In the genomic region with DNA sequence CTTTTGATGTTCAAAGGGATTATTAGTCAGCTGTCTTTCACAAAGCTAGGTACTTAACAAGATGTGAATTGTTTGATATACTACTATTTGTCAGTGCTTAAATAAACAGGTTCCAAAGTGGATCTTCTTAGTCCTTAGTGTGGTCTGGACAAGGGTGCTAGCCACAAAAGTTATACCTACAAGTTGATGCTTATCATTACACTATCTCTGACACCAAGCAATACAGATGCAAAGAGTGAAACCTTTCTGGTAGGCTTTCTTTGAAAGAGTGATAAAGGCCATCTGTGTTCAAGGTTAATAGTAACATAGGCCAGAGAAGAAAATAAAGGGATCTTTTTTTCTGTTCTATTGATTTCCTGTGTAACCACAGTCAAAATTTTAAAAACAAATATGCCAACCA, we compare ENCODE assay signal across 34 cellular contexts. TPM values are rescaled to one million over a fixed set of nuclear protein-coding genes. Genes with fewer than 3 reads are reported as not detected.
A peak's percentile ranks its signal among the peaks of the same experiment; 100 is the strongest.
DNase-seq lines count a peak whose midpoint lies in the region; ATAC-seq, FAIRE-seq and TF ChIP-seq lines count a peak whose summit lies in the region.
"Had no signal": no experiment of that assay in that cellular context is flagged by ENCODE, and none has a peak within 500 bp of the region (broad histone marks: within the 10 kb centered on the region; RNA-seq: fewer than 3 reads in every experiment).

No MANE protein-coding gene starts in this region.

- TF ChIP-seq RAD21 in HepG2 (CRISPR knock-in tag; IDR thresholded peaks at IDR 0.05) = no peak

- DNase-seq in NCI-H510A treated with DMSO at 0.1 percent for 48 hours (lab: John Stamatoyannopoulos, UW) (peak; percentile 57), NCI-H510A (lab: John Stamatoyannopoulos, UW) (no peak), HepG2 (ENCODE audit: low spot score) (no peak), right lobe of liver (no peak), spleen (no peak), breast epithelium (ENCODE audit: low spot score in 2 of 2) (no peak)
- DNase-seq in effector memory CD8-positive, alpha-beta T cell = no peak
- DNase-seq: 8988T; activated CD4-positive, CD25-positive, alpha-beta regulatory T cell; Caco-2; caudate nucleus; cortex of kidney; DND-41; effector memory CD4-positive, alpha-beta T cell; GOT3; HFFc6; NCI-H1092; NCI-H1694 treated with DMSO at 0.1 percent for 48 hours; NCI-H2171 treated with DMSO at 0.1 percent for 48 hours; NCI-H526; NK-92 treated with Interleukin-12 subunit alpha and Interleukin-12 subunit beta, amount 100 ng/mL, for 24 hours; ovary; PC-3; upper lobe of left lung had no signal

- H3K27me3 ChIP-seq in HepG2 (ENCODE audit: control insufficient read depth in 1 of 2, insufficient read depth in 2 of 2, low read length in 2 of 2) (no peaks in the 10 kb centered on the region), right lobe of liver (no peaks in the 10 kb centered on the region), spleen (replicated peaks in 1 of 7) (no peaks in the 10 kb centered on the region), breast epithelium (no peaks in the 10 kb centered on the region)
- H3K27me3 ChIP-seq: ovary, suprapubic skin, upper lobe of left lung had no signal

- no peak overlapping the region for H3K27ac Mint-ChIP-seq in effector memory CD8-positive, alpha-beta T cell
- H3K27ac Mint-ChIP-seq: HFFc6; stimulated activated memory B cell treated with anti-CD40 and anti-IgM and Interleukin-4, amounts not matched to agents 10 μg/mL and 1 μg/mL and 100 μg/mL, for 72 hours had no signal

- BruUV-seq in HepG2 (replicated peaks; lab: Mats Ljungman, UMichigan) = no TSS peak

- H3K4me2 ChIP-seq in HepG2 (ENCODE audit: low read depth, low read length) = no peak overlapping the region

- TF ChIP-seq EP300 in HepG2 (IDR thresholded peaks at IDR 0.05; ENCODE audit: low read depth in 2 of 2, low read length in 2 of 2) = no peak
- TF ChIP-seq EP300 in HepG2 (CRISPR knock-in tag; IDR thresholded peaks at IDR 0.05; ENCODE audit: borderline replicate concordance) = no peak

- TF ChIP-seq POLR2A in HepG2 (IDR thresholded peaks at IDR 0.05; ENCODE audit: insufficient read depth in 1 of 2, low read depth in 2 of 2, low read length in 2 of 2) = no peak
- TF ChIP-seq POLR2A in right lobe of liver (IDR thresholded peaks at IDR 0.05) = no peak
- no peak for TF ChIP-seq POLR2A in spleen (IDR thresholded peaks at IDR 0.05)
- TF ChIP-seq POLR2A in breast epithelium (IDR thresholded peaks at IDR 0.05) = no peak

- H3K79me2 ChIP-seq in HepG2 (ENCODE audit: insufficient read depth, low read length) = no peaks in the 10 kb centered on the region

- H3K27me3 Mint-ChIP-seq in effector memory CD8-positive, alpha-beta T cell = no peaks in the 10 kb centered on the region
- H3K27me3 Mint-ChIP-seq: stimulated activated memory B cell treated with anti-CD40 and anti-IgM and Interleukin-4, amounts not matched to agents 10 μg/mL and 1 μg/mL and 100 μg/mL, for 72 hours had no signal

- H3K4me1 ChIP-seq in HepG2 (ENCODE audit: insufficient read depth, low read length) = no peaks in the 10 kb centered on the region
- H3K4me1 ChIP-seq in right lobe of liver = no peaks in the 10 kb centered on the region
- peaks cover 0 to 9% (median 7%) of the 10 kb centered on the region in 6 donors for H3K4me1 ChIP-seq in spleen
- no peaks in the 10 kb centered on the region for H3K4me1 ChIP-seq in breast epithelium
- H3K4me1 ChIP-seq: Caco-2, upper lobe of left lung had no signal

- CTCF ChIA-PET in HepG2 (lab: Yijun Ruan, JAX; ENCODE audit: low intra/inter-chr PET ratio, low total read pairs) = no interaction called here

- in situ Hi-C loops in HepG2 (cut with HindIII; ENCODE audit: extremely low pct_ligation_motif_present, low pct_unique_long_range_greater_than_20kb) = no loop called here

- H3K36me3 Mint-ChIP-seq in effector memory CD8-positive, alpha-beta T cell (ENCODE audit: insufficient read depth) = no peaks in the 10 kb centered on the region
- H3K36me3 Mint-ChIP-seq: stimulated activated memory B cell treated with anti-CD40 and anti-IgM and Interleukin-4, amounts not matched to agents 10 μg/mL and 1 μg/mL and 100 μg/mL, for 72 hours had no signal

- POLR2A ChIA-PET in HepG2 (lab: Yijun Ruan, JAX) = no interaction called here

- H3K9me3 ChIP-seq in HepG2 (ENCODE audit: low read length) = no peaks in the 10 kb centered on the region
- no peaks in the 10 kb centered on the region for H3K9me3 ChIP-seq in right lobe of liver
- H3K9me3 ChIP-seq in spleen = peaks cover 0 to under 1% (median 0%) of the 10 kb centered on the region in 8 donors
- H3K9me3 ChIP-seq in breast epithelium = no peaks in the 10 kb centered on the region
- H3K9me3 ChIP-seq: Caco-2, ovary, suprapubic skin, upper lobe of left lung had no signal

- ATAC-seq in HepG2 = peak; percentile 33; the same call in 1 of the 3 replicates
- ATAC-seq in right lobe of liver = no peak
- peak; percentile 75 for ATAC-seq in effector memory CD8-positive, alpha-beta T cell (replicated peaks)
- ATAC-seq in HG03039 (IDR thresholded peaks at IDR 0.05; ENCODE audit: unreplicated experiment) = no peak
- ATAC-seq: left lobe of liver; PC-3; stimulated activated memory B cell treated with anti-CD40 and anti-IgM and Interleukin-4, amounts not matched to agents 10 μg/mL and 1 μg/mL and 100 μg/mL, for 72 hours had no signal

- no peaks in the 10 kb centered on the region for H4K20me1 ChIP-seq in HepG2 (ENCODE audit: insufficient read depth, low read length)

- no peak for TF ChIP-seq CTCF in HepG2 (CRISPR knock-in tag; IDR thresholded peaks at IDR 0.05)
- no peak for TF ChIP-seq CTCF in right lobe of liver (IDR thresholded peaks at IDR 0.05)
- TF ChIP-seq CTCF in spleen (IDR thresholded peaks at IDR 0.05 in 8 of 11, conservative IDR thresholded peaks at IDR 0.05 in 3 of 11) = no peak
- no peak for TF ChIP-seq CTCF in breast epithelium (IDR thresholded peaks at IDR 0.05)

- no peaks in the 10 kb centered on the region for H3K9me3 Mint-ChIP-seq in effector memory CD8-positive, alpha-beta T cell
- H3K9me3 Mint-ChIP-seq: HFFc6; neural crest cell; stimulated activated memory B cell treated with anti-CD40 and anti-IgM and Interleukin-4, amounts not matched to agents 10 μg/mL and 1 μg/mL and 100 μg/mL, for 72 hours had no signal

- H3K4me3 ChIP-seq in HepG2 (replicated peaks in 1 of 3; ENCODE audit: insufficient read depth in 1 of 3, low read depth in 2 of 3, low read length in 3 of 3) (no peak overlapping the region), right lobe of liver (no peak overlapping the region), spleen (no peak overlapping the region), breast epithelium (no peak overlapping the region)
- H3K4me3 ChIP-seq: ovary, SK-N-MC, suprapubic skin, upper lobe of left lung had no signal

- H2AFZ ChIP-seq in HepG2 (ENCODE audit: low read length) = no peak overlapping the region

- H3K9ac ChIP-seq in HepG2 (ENCODE audit: insufficient read depth, low read depth, low read length) = no peak overlapping the region

- intact Hi-C loops in HepG2 (cut with micrococcal nuclease; ENCODE audit: unreplicated experiment) = no loop called here
- intact Hi-C loops in right lobe of liver (cut with DNase I) = no loop called here
- intact Hi-C loops in spleen (cut with DNase I; ENCODE audit: low total_unique reads) = loop anchor here (10.0 kb wide), 1 partner anchor 224 kb away; no protein-coding TSS in a partner anchor
- intact Hi-C loops in breast epithelium (cut with DNase I; ENCODE audit: low total_unique reads) = no loop called here

- no peak for FAIRE-seq in HepG2 (lab: Jason Lieb, UNC)
- FAIRE-seq: GM18507, islet of Langerhans, TTC549 had no signal

- H3K4me3 Mint-ChIP-seq in effector memory CD8-positive, alpha-beta T cell = no peak overlapping the region
- H3K4me3 Mint-ChIP-seq: HFFc6; neural crest cell; stimulated activated memory B cell treated with anti-CD40 and anti-IgM and Interleukin-4, amounts not matched to agents 10 μg/mL and 1 μg/mL and 100 μg/mL, for 72 hours had no signal

- H3K27ac ChIP-seq in HepG2 (ENCODE audit: extremely low read length, insufficient read depth, low read length) = no peak overlapping the region
- no peak overlapping the region for H3K27ac ChIP-seq in right lobe of liver
- H3K27ac ChIP-seq in spleen = no peak overlapping the region
- no peak overlapping the region for H3K27ac ChIP-seq in breast epithelium
- H3K27ac ChIP-seq: C4-2B, ovary, SK-N-MC, suprapubic skin, upper lobe of left lung had no signal

- peaks cover 9 to 13% of the 10 kb centered on the region in 2 donors for H3K4me1 Mint-ChIP-seq in effector memory CD8-positive, alpha-beta T cell (ENCODE audit: low read depth in 2 of 2)
- H3K4me1 Mint-ChIP-seq: neural crest cell had no signal

- H3K36me3 ChIP-seq in HepG2 (replicated peaks in 1 of 2; ENCODE audit: control insufficient read depth in 1 of 2, insufficient read depth in 2 of 2, low read length in 2 of 2) = no peaks in the 10 kb centered on the region
- no peaks in the 10 kb centered on the region for H3K36me3 ChIP-seq in right lobe of liver
- H3K36me3 ChIP-seq in spleen = no peaks in the 10 kb centered on the region
- no peaks in the 10 kb centered on the region for H3K36me3 ChIP-seq in breast epithelium
- H3K36me3 ChIP-seq: ovary, suprapubic skin, upper lobe of left lung had no signal

RNA-seq across cellular contexts. Expression of a gene that starts 12.2 kb away (rescaled TPM):
- total RNA-seq in HepG2 (2016; rRNA removed; fragmentation: Illumina TruSeq; extraction: Trizol) (25.9 and 46.3 TPM in 2 replicates), right lobe of liver (10 to 100 TPM; 12.0 to 29.3 (median 19.6) TPM), spleen (10 to 100 TPM; 68.2 to 91.9 (median 81.6) TPM), breast epithelium (100 to 1,000 TPM in 1 of 3 donors, 10 to 100 TPM in 2; 64.9 to 143 (median 88.7) TPM)
- total RNA-seq in HepG2 (2016; cell fraction: cytosol; rRNA removed; fragmentation: Illumina TruSeq; extraction: Trizol; ENCODE audit: low read depth) = 4.6 and 5.4 TPM in 2 replicates
- total RNA-seq in HepG2 (2016; cell fraction: insoluble cytoplasmic fraction; rRNA removed; fragmentation: Illumina TruSeq; extraction: Trizol) = 26.5 and 41.4 TPM in 2 replicates
- total RNA-seq in HepG2 (2016; cell fraction: membrane; rRNA removed; fragmentation: Illumina TruSeq; extraction: Trizol) = 9.7 and 10.3 TPM in 2 replicates
- total RNA-seq in HepG2 (2016; cell fraction: nucleus; rRNA removed; fragmentation: Illumina TruSeq; extraction: Trizol) = 43.5 and 46.2 TPM in 2 replicates
- polyA plus RNA-seq in HepG2 (2011; rRNA removed) (22.7 and 33.2 TPM in 2 replicates), spleen (10 to 100 TPM; 18.4 to 28.7 (median 28.6) TPM)
- 15.1 and 17.4 TPM in 2 replicates for polyA plus RNA-seq in HepG2 (2011; cell fraction: cytosol; rRNA removed)
- polyA plus RNA-seq in HepG2 (2011; cell fraction: nucleus; rRNA removed) = 41.8 and 45.1 TPM in 2 replicates
- polyA plus RNA-seq in HepG2 (2012) = 29.3 and 33.0 TPM in 2 replicates
- polyA plus RNA-seq in HepG2 (2016; cell fraction: cytosol; fragmentation: Illumina TruSeq; extraction: Trizol; ENCODE audit: low read depth) = 0.78 and 1.2 TPM in 2 replicates
- polyA plus RNA-seq in HepG2 (2016; cell fraction: insoluble cytoplasmic fraction; fragmentation: Illumina TruSeq; extraction: Trizol; ENCODE audit: low read depth) = 34.1 and 34.4 TPM in 2 replicates
- polyA plus RNA-seq in HepG2 (2016; cell fraction: membrane; fragmentation: Illumina TruSeq; extraction: Trizol; ENCODE audit: low read depth) = 4.3 and 6.2 TPM in 2 replicates
- 36.2 and 36.5 TPM in 2 replicates for polyA plus RNA-seq in HepG2 (2016; cell fraction: nucleus; fragmentation: Illumina TruSeq; extraction: Trizol; ENCODE audit: insufficient read depth, low read depth)
- polyA minus RNA-seq in HepG2 (2011; rRNA and poly(A)+ RNA removed; ENCODE audit: low replicate concordance) = 21.7 and 31.8 TPM in 2 replicates
- polyA minus RNA-seq in HepG2 (2011; cell fraction: cytosol; rRNA and poly(A)+ RNA removed) = 18.4 and 24.8 TPM in 2 replicates
- 130 and 131 TPM in 2 replicates for polyA minus RNA-seq in HepG2 (2011; cell fraction: nucleus; rRNA and poly(A)+ RNA removed)

Comparison
In these comparisons a context has a peak if more than half of its experiments do, and no peak if none do; other contexts are left out.
1. ATAC-seq: peak in HepG2 (single experiment) and effector memory CD8-positive, alpha-beta T cell (single experiment); none in right lobe of liver (0 of 4) and HG03039 (single experiment).